14 cellular contexts compared by ENCODE assay signal in the genomic region with DNA sequence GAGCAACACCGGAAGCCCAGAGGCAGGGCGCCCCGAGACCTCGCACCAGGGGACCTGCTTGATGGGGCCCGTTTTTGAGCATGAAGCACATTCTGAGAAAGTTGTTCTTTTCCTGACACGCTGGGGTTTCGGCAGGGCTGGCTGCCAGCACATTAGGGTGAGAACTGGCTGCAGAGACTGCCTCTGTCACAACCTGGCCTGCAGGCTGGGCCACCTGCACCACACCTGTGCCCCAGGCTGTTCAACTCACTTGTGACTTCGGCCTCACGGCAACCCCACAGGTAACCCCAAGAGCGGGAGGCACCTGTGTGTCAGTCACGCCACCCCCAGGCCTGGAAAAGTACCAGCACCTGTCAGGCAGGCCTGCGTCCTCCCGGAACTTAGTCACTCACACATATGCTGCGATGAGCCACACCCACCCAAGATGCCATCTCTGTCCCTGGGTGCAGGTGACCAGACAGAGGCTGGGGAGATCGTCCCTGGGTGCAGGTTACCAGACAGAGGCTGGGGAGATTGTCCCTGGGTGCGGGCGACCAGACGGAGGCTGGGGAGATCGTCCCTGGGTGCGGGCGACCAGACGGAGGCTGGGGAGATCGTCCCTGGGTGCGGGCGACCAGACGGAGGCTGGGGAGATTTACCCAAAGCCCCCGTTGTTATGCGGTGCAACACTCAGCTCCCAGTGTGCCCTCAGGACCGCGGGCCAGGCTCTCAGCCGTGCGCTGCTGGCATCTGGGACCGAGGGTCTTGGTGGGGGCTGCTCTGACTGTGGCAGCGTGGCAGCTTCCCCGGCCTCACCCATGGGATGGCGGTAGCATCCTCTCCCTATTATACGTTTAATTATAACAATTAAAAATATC.
A peak's percentile ranks its signal among the peaks of the same experiment; 100 is the strongest.
DNase-seq lines count a peak whose midpoint lies in the region; ATAC-seq and TF ChIP-seq lines count a peak whose summit lies in the region.
"Had no signal": no experiment of that assay in that cellular context is flagged by ENCODE, and none has a peak within 500 bp of the region (broad histone marks: within the 10 kb centered on the region; RNA-seq: fewer than 3 reads in every experiment).

No MANE protein-coding gene starts in this region.

- TF ChIP-seq POLR2A in body of pancreas (IDR thresholded peaks at IDR 0.05), result no peak

- H2AFZ ChIP-seq in H9 (ENCODE audit: low read length) (no peak overlapping the region), OCI-LY7 (ENCODE audit: low read length) (no peak overlapping the region)

- peaks cover 0 to 50% (median 0%) of the 10 kb centered on the region in 11 experiments; a peak in 7 of 22 replicates for H4K20me1 ChIP-seq in BLaER1 treated with 17β-estradiol and CSF1 and Interleukin-3, amounts not matched to agents 10 nM and 100 nM
- H4K20me1 ChIP-seq in H9 (ENCODE audit: control insufficient read depth, insufficient read depth, insufficient read length) (no peaks in the 10 kb centered on the region), OCI-LY7 (ENCODE audit: insufficient read depth, low read length) (no peaks in the 10 kb centered on the region)

- no peaks in the 10 kb centered on the region for H3K23me2 ChIP-seq in H9 (ENCODE audit: insufficient read length, low read depth, low read length, poor library complexity, severe bottlenecking)

- POLR2A ChIA-PET in OCI-LY7 (lab: Charles Lee), result no interaction called here

- ATAC-seq in body of pancreas, result no peak
- no peak for ATAC-seq in lower lobe of right lung
- ATAC-seq in HG03025 (IDR thresholded peaks at IDR 0.05; ENCODE audit: low FRiP score, unreplicated experiment), result no peak
- ATAC-seq: psoas muscle; stimulated activated memory B cell treated with anti-CD40 and anti-IgM and Interleukin-4, amounts not matched to agents 10 μg/mL and 1 μg/mL and 100 μg/mL, for 72 hours had no signal

- no peak overlapping the region for H3K56ac ChIP-seq in H9 (ENCODE audit: insufficient read length, low read depth, low read length)

- no peak overlapping the region for H3K4me3 ChIP-seq in BLaER1 treated with 17β-estradiol and CSF1 and Interleukin-3, amounts not matched to agents 10 nM and 100 nM
- H3K4me3 ChIP-seq in body of pancreas, result no peak overlapping the region
- no peak overlapping the region for H3K4me3 ChIP-seq in lower lobe of right lung
- no peak overlapping the region for H3K4me3 ChIP-seq in OCI-LY7 (ENCODE audit: low read depth, low read length, poor library complexity, severe bottlenecking)
- H3K4me3 ChIP-seq: psoas muscle had no signal

- intact Hi-C loops in body of pancreas (cut with DNase I), result no loop called here
- intact Hi-C loops in lower lobe of right lung (cut with DNase I), result no loop called here
- intact Hi-C loops in OCI-LY7 (cut with micrococcal nuclease; ENCODE audit: unreplicated experiment), result no loop called here

- peaks cover 0 to 41% (median 22%) of the 10 kb centered on the region in 10 experiments; a peak in 16 of 20 replicates for H3K4me1 ChIP-seq in BLaER1 treated with 17β-estradiol and CSF1 and Interleukin-3, amounts not matched to agents 10 nM and 100 nM
- H3K4me1 ChIP-seq in H9 (ENCODE audit: insufficient read depth, low read length), result no peaks in the 10 kb centered on the region
- no peaks in the 10 kb centered on the region for H3K4me1 ChIP-seq in body of pancreas
- no peaks in the 10 kb centered on the region for H3K4me1 ChIP-seq in lower lobe of right lung
- H3K4me1 ChIP-seq in OCI-LY7 (ENCODE audit: insufficient read depth, low read length, poor library complexity, severe bottlenecking), result no peaks in the 10 kb centered on the region
- H3K4me1 ChIP-seq: psoas muscle had no signal

- H3K23ac ChIP-seq in H9 (ENCODE audit: insufficient read length, low read depth, low read length), result no peak overlapping the region

- no peak overlapping the region for H2BK15ac ChIP-seq in H9 (ENCODE audit: low read depth, low read length)

- DNase-seq in H9 (peak; percentile 40), body of pancreas (peak in 3 of 4 donors; percentile 4 to 9 (median 7)), lower lobe of right lung (peak; percentile 40), OCI-LY7 (ENCODE audit: low spot score) (no peak), OCI-M1 (lab: John Stamatoyannopoulos, UW) (no peak)
- no peak for DNase-seq in stimulated activated CD4-positive, alpha-beta T cell treated with anti-CD3 and anti-CD28 coated beads, Interleukin-2, amount 100 ng/mL, for 24 hours
- DNase-seq: central memory CD4-positive, alpha-beta T cell; stimulated activated CD4-positive, alpha-beta T cell treated with anti-CD3 and anti-CD28 coated beads, Interleukin-4, amount 100 ng/mL, for 1 hour had no signal

- H3K18ac ChIP-seq in H9 (ENCODE audit: insufficient read length, low read depth, low read length), result no peak overlapping the region

- H4K5ac ChIP-seq in H9 (ENCODE audit: insufficient read length, low read depth, low read length), result no peak overlapping the region

- H3K79me1 ChIP-seq in H9 (ENCODE audit: insufficient read depth, low read depth, low read length, poor library complexity, severe bottlenecking), result no peaks in the 10 kb centered on the region

- WGBS in H9 (ENCODE audit: extremely low coverage, insufficient read length, low lambda C conversion rate), result no CpG with 5 or more reads among the region's 37 CpGs
- 60 to 64% methylated on average over 29 to 37 of the region's 37 CpGs for WGBS in body of pancreas, 2 donors

- peaks cover 4% of the 10 kb centered on the region for H3K27me3 Mint-ChIP-seq in H9 (ENCODE audit: low read depth)

- H3K27me3 ChIP-seq in BLaER1 treated with 17β-estradiol and CSF1 and Interleukin-3, amounts not matched to agents 10 nM and 100 nM, result peaks cover 0 to 24% (median 10%) of the 10 kb centered on the region in 11 experiments; a peak in 10 of 22 replicates
- H3K27me3 ChIP-seq in H9 (ENCODE audit: insufficient read depth, low read length) (no peaks in the 10 kb centered on the region), body of pancreas (no peaks in the 10 kb centered on the region), lower lobe of right lung (ENCODE audit: low read depth) (peaks cover 66% of the 10 kb centered on the region)

- H3T11ph ChIP-seq in H9 (ENCODE audit: low read length), result no peak overlapping the region

- H3K27ac ChIP-seq in BLaER1 treated with 17β-estradiol and CSF1 and Interleukin-3, amounts not matched to agents 10 nM and 100 nM, result no peak overlapping the region
- no peak overlapping the region for H3K27ac ChIP-seq in H9 (ENCODE audit: insufficient read length, low read depth, low read length)
- no peak overlapping the region for H3K27ac ChIP-seq in body of pancreas
- no peak overlapping the region for H3K27ac ChIP-seq in lower lobe of right lung
- no peak overlapping the region for H3K27ac ChIP-seq in OCI-LY7 (ENCODE audit: low read depth, low read length, poor library complexity, severe bottlenecking)
- H3K27ac ChIP-seq: C4-2B, psoas muscle had no signal

- no peak overlapping the region for H2BK120ac ChIP-seq in H9 (ENCODE audit: low read depth, low read length, poor library complexity, severe bottlenecking)

- no peaks in the 10 kb centered on the region for H3K9me3 ChIP-seq in BLaER1 treated with 17β-estradiol and CSF1 and Interleukin-3, amounts not matched to agents 10 nM and 100 nM (replicated peaks in 1 of 11)
- no peaks in the 10 kb centered on the region for H3K9me3 ChIP-seq in H9 (ENCODE audit: control insufficient read depth, low read depth, low read length)
- H3K9me3 ChIP-seq in body of pancreas, result no peaks in the 10 kb centered on the region
- no peaks in the 10 kb centered on the region for H3K9me3 ChIP-seq in lower lobe of right lung
- no peaks in the 10 kb centered on the region for H3K9me3 ChIP-seq in OCI-LY7 (ENCODE audit: low read length)
- H3K9me3 ChIP-seq: psoas muscle had no signal

- H3K9ac ChIP-seq in BLaER1 treated with 17β-estradiol and CSF1 and Interleukin-3, amounts not matched to agents 10 nM and 100 nM, result no peak overlapping the region
- no peak overlapping the region for H3K9ac ChIP-seq in H9 (ENCODE audit: extremely low read depth, insufficient read length, low read length)

- no peaks in the 10 kb centered on the region for H3K4me1 Mint-ChIP-seq in H9
- H3K4me1 Mint-ChIP-seq: IgD-negative memory B cell; stimulated activated memory B cell treated with anti-CD40 and anti-IgM and Interleukin-4, amounts not matched to agents 10 μg/mL and 1 μg/mL and 100 μg/mL, for 72 hours had no signal

- H3K36me3 Mint-ChIP-seq in H9 (ENCODE audit: insufficient read depth in 1 of 3, low read depth in 3 of 3), result no peaks in the 10 kb centered on the region
- H3K36me3 Mint-ChIP-seq: IgD-negative memory B cell; stimulated activated memory B cell treated with anti-CD40 and anti-IgM and Interleukin-4, amounts not matched to agents 10 μg/mL and 1 μg/mL and 100 μg/mL, for 72 hours had no signal

- H2BK5ac ChIP-seq in H9 (ENCODE audit: insufficient read length, low read length), result no peak overlapping the region

- H3K9me2 ChIP-seq in OCI-LY7 (ENCODE audit: insufficient read depth, low read length), result no peaks in the 10 kb centered on the region

- H3K14ac ChIP-seq in H9 (ENCODE audit: insufficient read depth, low read length), result no peak overlapping the region

- H3K79me2 ChIP-seq in H9 (ENCODE audit: insufficient read depth, low read length) (no peaks in the 10 kb centered on the region), OCI-LY7 (ENCODE audit: insufficient read depth, low read depth, low read length) (no peaks in the 10 kb centered on the region)

- no peak overlapping the region for H3K4me3 Mint-ChIP-seq in H9
- H3K4me3 Mint-ChIP-seq: IgD-negative memory B cell; stimulated activated memory B cell treated with anti-CD40 and anti-IgM and Interleukin-4, amounts not matched to agents 10 μg/mL and 1 μg/mL and 100 μg/mL, for 72 hours had no signal

- H3K4me2 ChIP-seq in BLaER1 treated with 17β-estradiol and CSF1 and Interleukin-3, amounts not matched to agents 10 nM and 100 nM, result peak overlapping the region in 8 of 11 experiments; percentile 7 to 63 (median 42); a peak in 12 of 22 replicates
- H3K4me2 ChIP-seq in H9 (ENCODE audit: insufficient read depth, insufficient read length, low read length) (no peak overlapping the region), OCI-LY7 (ENCODE audit: low read length) (no peak overlapping the region)

- no peak overlapping the region for H4K8ac ChIP-seq in H9 (replicated peaks; ENCODE audit: insufficient read length, low read depth, low read length)

- H2BK12ac ChIP-seq in H9 (ENCODE audit: insufficient read length, low read depth, low read length), result no peak overlapping the region

- H3K4ac ChIP-seq in H9 (ENCODE audit: low read depth, low read length), result no peak overlapping the region

- H4K91ac ChIP-seq in H9 (ENCODE audit: insufficient read length, low read depth, low read length), result no peak overlapping the region

- CTCF ChIA-PET in OCI-LY7 (lab: Charles Lee; ENCODE audit: unreplicated experiment), result no interaction called here

- H3K27ac Mint-ChIP-seq in H9, result no peak overlapping the region
- H3K27ac Mint-ChIP-seq: IgD-negative memory B cell; stimulated activated memory B cell treated with anti-CD40 and anti-IgM and Interleukin-4, amounts not matched to agents 10 μg/mL and 1 μg/mL and 100 μg/mL, for 72 hours had no signal

- no peak overlapping the region for H2AK5ac ChIP-seq in H9 (ENCODE audit: insufficient read length, low read length)

- H3K36me3 ChIP-seq in BLaER1 treated with 17β-estradiol and CSF1 and Interleukin-3, amounts not matched to agents 10 nM and 100 nM, result no peaks in the 10 kb centered on the region
- H3K36me3 ChIP-seq in body of pancreas (replicated peaks in 1 of 2; ENCODE audit: insufficient read depth in 1 of 2, low read depth in 2 of 2) (no peaks in the 10 kb centered on the region), lower lobe of right lung (no peaks in the 10 kb centered on the region), OCI-LY7 (ENCODE audit: insufficient read depth, low read length) (no peaks in the 10 kb centered on the region)

- no peak for TF ChIP-seq CTCF in H9 (conservative IDR thresholded peaks at IDR 0.05)
- no peak for TF ChIP-seq CTCF in body of pancreas (IDR thresholded peaks at IDR 0.05)
- no peak for TF ChIP-seq CTCF in lower lobe of right lung (IDR thresholded peaks at IDR 0.05)
- TF ChIP-seq CTCF in OCI-LY7 (conservative IDR thresholded peaks at IDR 0.05; ENCODE audit: low read length), result no peak

- BruUV-seq in OCI-LY7 (replicated peaks; lab: Mats Ljungman, UMichigan), result no TSS peak

- H2BK20ac ChIP-seq in H9 (ENCODE audit: low read depth, low read length, poor library complexity, severe bottlenecking), result no peak overlapping the region

- no peaks in the 10 kb centered on the region for H3K9me3 Mint-ChIP-seq in H9
- H3K9me3 Mint-ChIP-seq: IgD-negative memory B cell; stimulated activated memory B cell treated with anti-CD40 and anti-IgM and Interleukin-4, amounts not matched to agents 10 μg/mL and 1 μg/mL and 100 μg/mL, for 72 hours had no signal

Comparison
In these comparisons a context has a peak if more than half of its experiments do, and no peak if none do; other contexts are left out.
1. H3K4me2 ChIP-seq: peak in BLaER1 treated with 17β-estradiol and CSF1 and Interleukin-3, amounts not matched to agents 10 nM and 100 nM (8 of 11); none in H9 (single experiment) and OCI-LY7 (single experiment).
2. DNase-seq: peak in H9 (single experiment), body of pancreas (3 of 4) and lower lobe of right lung (single experiment); none in OCI-LY7 (single experiment), OCI-M1 (single experiment) and stimulated activated CD4-positive, alpha-beta T cell treated with anti-CD3 and anti-CD28 coated beads, Interleukin-2, amount 100 ng/mL, for 24 hours (0 of 2).